In the genomic region with DNA sequence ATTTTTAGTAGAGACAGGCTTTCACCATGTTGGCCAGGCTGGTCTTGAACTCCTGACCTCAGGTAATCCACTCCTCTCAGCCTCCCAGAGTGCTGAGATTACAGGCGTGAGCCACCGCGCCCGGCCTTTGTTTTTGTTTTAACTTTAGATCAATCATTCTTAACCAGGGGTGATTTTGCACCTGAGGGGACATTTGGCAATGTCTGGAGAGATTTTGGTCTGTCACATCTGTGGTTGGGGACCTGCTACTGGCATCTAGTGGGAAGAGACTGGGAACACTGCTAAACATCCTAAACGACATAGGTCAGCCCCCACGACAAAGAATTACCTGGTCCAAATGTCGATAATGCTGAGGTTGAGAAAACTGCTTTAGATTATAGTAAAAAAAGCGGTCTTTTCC, we compare ENCODE assay signal across 23 cellular contexts.
A peak's percentile ranks its signal among the peaks of the same experiment; 100 is the strongest.
DNase-seq lines count a peak whose midpoint lies in the region; ATAC-seq, FAIRE-seq and TF ChIP-seq lines count a peak whose summit lies in the region.
"Had no signal": no experiment of that assay in that cellular context is flagged by ENCODE, and none has a peak within 500 bp of the region (broad histone marks: within the 10 kb centered on the region; RNA-seq: fewer than 3 reads in every experiment).

No MANE protein-coding gene starts in this region.

- H3K27ac ChIP-seq in C4-2B (peak overlapping the region; percentile 57), HUES48 (ENCODE audit: low read depth, low read length) (peak overlapping the region; percentile 12), gastroesophageal sphincter (peak overlapping the region; percentile 59 to 79 (median 77)), rectal smooth muscle tissue (ENCODE audit: low read depth, low read length) (peak overlapping the region; percentile 52), brain microvascular endothelial cell (no peak overlapping the region)
- H3K27ac ChIP-seq: A549, KMS-11 had no signal

- TF ChIP-seq CTCF in C4-2B (conservative IDR thresholded peaks at IDR 0.05) (no peak), gastroesophageal sphincter (IDR thresholded peaks at IDR 0.05) (no peak), brain microvascular endothelial cell (IDR thresholded peaks at IDR 0.05; ENCODE audit: low read depth, low read length, missing control alignments) (no peak)

- in situ Hi-C loops in brain microvascular endothelial cell (cut with HindIII; ENCODE audit: low pct_ligation_motif_present, low sequenced_read_pairs), result no loop called here

- TF ChIP-seq POLR2A in gastroesophageal sphincter (IDR thresholded peaks at IDR 0.05), result no peak

- H3K9me3 ChIP-seq in HUES48 (ENCODE audit: control insufficient read depth, insufficient read depth, low read length) (no peaks in the 10 kb centered on the region), gastroesophageal sphincter (no peaks in the 10 kb centered on the region)
- H3K9me3 ChIP-seq: A549 had no signal

- no peak for DNase-seq in brain microvascular endothelial cell
- no peak for DNase-seq in GM19239 (ENCODE audit: insufficient read length, low spot score)
- DNase-seq: C1 segment of cervical spinal cord; CD8-positive, alpha-beta memory T cell; DMS 273 treated with DMSO at 0.1 percent for 48 hours; DMS79 treated with DMSO at 0.1 percent for 48 hours; H7; NCI-H1048; NCI-H1417; NCI-H1694 treated with DMSO at 0.1 percent for 48 hours; NCI-H2081; NCI-H2227 treated with DMSO at 0.1 percent for 48 hours; NCI-H526 treated with DMSO at 0.1 percent for 48 hours; RPMI8226 had no signal

- WGBS in gastroesophageal sphincter (ENCODE audit: low coverage in 1 of 2), 2 donors, result 82 to 100% methylated on average over 1 to 6 of the region's 8 CpGs

- H3K4me3 ChIP-seq in HUES48 (ENCODE audit: low read depth, low read length) (no peak overlapping the region), gastroesophageal sphincter (no peak overlapping the region), rectal smooth muscle tissue (ENCODE audit: low read length) (no peak overlapping the region), brain microvascular endothelial cell (ENCODE audit: low read depth, low read length) (no peak overlapping the region)
- H3K4me3 ChIP-seq: A549 had no signal

- no peak for FAIRE-seq in GM19239 (lab: Jason Lieb, UNC)
- FAIRE-seq: A549, GM18507 had no signal

- H3K9ac ChIP-seq in HUES48 (ENCODE audit: low read depth, low read length), result no peak overlapping the region
- no peak overlapping the region for H3K9ac ChIP-seq in rectal smooth muscle tissue (ENCODE audit: low read length)
- H3K9ac ChIP-seq: KMS-11 had no signal

- ATAC-seq in gastroesophageal sphincter (no peak), HG02938 (IDR thresholded peaks at IDR 0.05; ENCODE audit: unreplicated experiment) (no peak), HG02623 (IDR thresholded peaks at IDR 0.05; ENCODE audit: unreplicated experiment) (no peak)
- ATAC-seq: A549 had no signal

- H3K36me3 ChIP-seq in HUES48 (ENCODE audit: control insufficient read depth, insufficient read depth, low read length), result peaks cover 8% of the 10 kb centered on the region; the same call in 1 of the 2 replicates
- H3K36me3 ChIP-seq in gastroesophageal sphincter, result no peaks in the 10 kb centered on the region
- H3K36me3 ChIP-seq in rectal smooth muscle tissue (ENCODE audit: control insufficient read depth, insufficient read depth, low read length), result no peaks in the 10 kb centered on the region
- no peaks in the 10 kb centered on the region for H3K36me3 ChIP-seq in brain microvascular endothelial cell (replicated peaks)

- no peaks in the 10 kb centered on the region for H3K27me3 ChIP-seq in HUES48 (ENCODE audit: control insufficient read depth, insufficient read depth, low read length)
- no peaks in the 10 kb centered on the region for H3K27me3 ChIP-seq in gastroesophageal sphincter
- H3K27me3 ChIP-seq in rectal smooth muscle tissue (ENCODE audit: control insufficient read depth, insufficient read depth, low read length), result no peaks in the 10 kb centered on the region
- no peaks in the 10 kb centered on the region for H3K27me3 ChIP-seq in brain microvascular endothelial cell (replicated peaks)

- no peak for TF ChIP-seq EP300 in gastroesophageal sphincter (IDR thresholded peaks at IDR 0.05)

- H3K4me1 ChIP-seq in HUES48 (ENCODE audit: control insufficient read depth, insufficient read depth, low read length), result peaks cover 18% of the 10 kb centered on the region
- peaks cover 0 to 93% (median 6%) of the 10 kb centered on the region in 3 donors for H3K4me1 ChIP-seq in gastroesophageal sphincter
- H3K4me1 ChIP-seq in rectal smooth muscle tissue (ENCODE audit: control insufficient read depth, insufficient read depth, low read length), result peaks cover 28% of the 10 kb centered on the region
